ENCODE assay signal across 16 cellular contexts in genomic region chr19:2574478-2574931, GRCh38.
"Had no signal": no experiment of that assay in that cellular context is flagged by ENCODE, and none has a peak within 500 bp of the region (broad histone marks: within the 10 kb centered on the region; RNA-seq: fewer than 3 reads in every experiment).

No MANE protein-coding gene starts in this region.

- ATAC-seq: activated T-helper 17 cell treated with anti-CD3 and anti-CD28 coated beads, Interleukin-2, amount 50 U/mL, for 72 hours; foreskin keratinocyte; left colon; mucosa of descending colon had no signal

- H3K4me3 Mint-ChIP-seq: activated CD4-positive, alpha-beta T cell treated with anti-CD3 and anti-CD28 coated beads, Interleukin-2, amount 10 ng/mL, durations not matched to agents 24 days and 14 days; activated naive CD8-positive, alpha-beta T cell; activated T-helper 17 cell treated with anti-CD3 and anti-CD28 coated beads, Interleukin-2, amount 50 U/mL, for 72 hours; nephron had no signal

- H3K27ac ChIP-seq: breast epithelium, esophagus squamous epithelium, foreskin keratinocyte, VCaP had no signal

- DNase-seq: activated CD4-positive, alpha-beta T cell treated with anti-CD3 and anti-CD28 coated beads, Interleukin-2, amount 10 ng/mL, durations not matched to agents 24 days and 14 days; activated T-cell treated with anti-CD3 and anti-CD28 coated beads for 4 hours; esophagus squamous epithelium; foreskin keratinocyte; stimulated activated CD4-positive, alpha-beta T cell treated with anti-CD3 and anti-CD28 coated beads, Interleukin-4, amount 100 ng/mL, for 4 hours; stomach; SW 1271 had no signal

- H3K27ac Mint-ChIP-seq: activated CD4-positive, alpha-beta T cell treated with anti-CD3 and anti-CD28 coated beads, Interleukin-2, amount 10 ng/mL, durations not matched to agents 24 days and 14 days; activated naive CD8-positive, alpha-beta T cell; activated T-helper 17 cell treated with anti-CD3 and anti-CD28 coated beads, Interleukin-2, amount 50 U/mL, for 72 hours; nephron had no signal

- H3K27me3 ChIP-seq: breast epithelium, esophagus squamous epithelium, foreskin keratinocyte, stomach had no signal

- H3K9me3 ChIP-seq: breast epithelium, esophagus squamous epithelium, mucosa of descending colon, stomach had no signal

- H3K36me3 Mint-ChIP-seq: activated naive CD8-positive, alpha-beta T cell had no signal

- H3K4me3 ChIP-seq: breast epithelium, esophagus squamous epithelium, lung, mucosa of descending colon, stomach had no signal

- H3K27me3 Mint-ChIP-seq: activated naive CD8-positive, alpha-beta T cell had no signal

- H3K9me3 Mint-ChIP-seq: activated T-helper 17 cell treated with anti-CD3 and anti-CD28 coated beads, Interleukin-2, amount 50 U/mL, for 72 hours had no signal

- FAIRE-seq: endometrium had no signal
